20 cellular contexts compared by ENCODE assay signal in genomic region chrY:13702276-13702675, GRCh38. TPM values are rescaled to one million over a fixed set of nuclear protein-coding genes. Genes with fewer than 3 reads are reported as not detected.
"Had no signal": no experiment of that assay in that cellular context is flagged by ENCODE, and none has a peak within 500 bp of the region (broad histone marks: within the 10 kb centered on the region; RNA-seq: fewer than 3 reads in every experiment).

No MANE protein-coding gene starts in this region.

- ATAC-seq: activated naive CD4-positive, alpha-beta T cell treated with anti-CD3 and anti-CD28 coated beads, Interleukin-2, amount 50 U/mL, for 72 hours; left lung; stimulated activated naive CD8-positive, alpha-beta T cell treated with anti-CD3 and anti-CD28 coated beads, Interleukin-15, amount 100 ng/mL, for 72 hours had no signal

- H3K27ac Mint-ChIP-seq: activated naive CD4-positive, alpha-beta T cell treated with anti-CD3 and anti-CD28 coated beads, Interleukin-2, amount 50 U/mL, for 72 hours; stimulated activated naive CD8-positive, alpha-beta T cell treated with anti-CD3 and anti-CD28 coated beads, Interleukin-15, amount 100 ng/mL, for 72 hours had no signal

- H3K4me1 Mint-ChIP-seq: brain had no signal

- H3K4me3 ChIP-seq: esophagus squamous epithelium, left lung, ovary had no signal

- H3K9me3 ChIP-seq: esophagus squamous epithelium, left lung, ovary, thoracic aorta had no signal

- H3K27me3 Mint-ChIP-seq: brain; memory B cell; stimulated activated naive CD8-positive, alpha-beta T cell treated with anti-CD3 and anti-CD28 coated beads, Interleukin-15, amount 100 ng/mL, for 72 hours had no signal

- H3K36me3 ChIP-seq: esophagus squamous epithelium, left lung, ovary, thoracic aorta had no signal

- H3K9me3 Mint-ChIP-seq: activated naive CD4-positive, alpha-beta T cell treated with anti-CD3 and anti-CD28 coated beads, Interleukin-2, amount 50 U/mL, for 72 hours; brain; memory B cell; stimulated activated naive CD8-positive, alpha-beta T cell treated with anti-CD3 and anti-CD28 coated beads, Interleukin-15, amount 100 ng/mL, for 72 hours had no signal

- H3K36me3 Mint-ChIP-seq: brain, memory B cell had no signal

- DNase-seq: activated CD4-positive, alpha-beta T cell treated with anti-CD3 and anti-CD28 coated beads for 48 hours; activated effector memory CD4-positive, alpha-beta T cell treated with Interleukin-2 at 50 U/mL for 16 hours; activated T-cell treated with anti-CD3 and anti-CD28 coated beads for 4 hours; amniotic stem cell; dorsolateral prefrontal cortex; esophagus squamous epithelium; foreskin fibroblast; left lung; ovary; retina; stimulated activated CD4-positive, alpha-beta T cell treated with anti-CD3 and anti-CD28 coated beads, Interleukin-4, amount 100 ng/mL, for 4 hours; stimulated activated naive CD8-positive, alpha-beta T cell treated with anti-CD3 and anti-CD28 coated beads, Interleukin-15, amount 100 ng/mL, for 72 hours; T-helper 9 cell had no signal

- H3K27me3 ChIP-seq: dorsolateral prefrontal cortex, esophagus squamous epithelium, left lung, ovary had no signal

- H3K27ac ChIP-seq: esophagus squamous epithelium, left lung, ovary had no signal

- FAIRE-seq: islet of Langerhans had no signal

RNA-seq across cellular contexts. Expression of gene TMSB4Y, which starts 1.4 kb away (rescaled TPM):
- total RNA-seq: chondrocyte, ovary, urinary bladder had no signal
- polyA plus RNA-seq: ovary had no signal
